Comparison of ENCODE assay signal across 1 cellular context in genomic region chr2:37983719-37984118, GRCh38.
A peak's percentile ranks its signal among the peaks of the same experiment; 100 is the strongest.
TF ChIP-seq lines count a peak whose summit lies in the region.

No MANE protein-coding gene starts in this region.

TF ChIP-seq in HepG2, 621 proteins besides CTCF, POLR2A, EP300 and RAD21 (continued from another document):
- TF ChIP-seq ZBTB40 (IDR thresholded peaks at IDR 0.05), result peak; percentile 49
- TF ChIP-seq ZBTB40 (CRISPR knock-in tag; IDR thresholded peaks at IDR 0.05), result peak; percentile 79; the same call in 1 of the 2 replicates
